In the genomic region with DNA sequence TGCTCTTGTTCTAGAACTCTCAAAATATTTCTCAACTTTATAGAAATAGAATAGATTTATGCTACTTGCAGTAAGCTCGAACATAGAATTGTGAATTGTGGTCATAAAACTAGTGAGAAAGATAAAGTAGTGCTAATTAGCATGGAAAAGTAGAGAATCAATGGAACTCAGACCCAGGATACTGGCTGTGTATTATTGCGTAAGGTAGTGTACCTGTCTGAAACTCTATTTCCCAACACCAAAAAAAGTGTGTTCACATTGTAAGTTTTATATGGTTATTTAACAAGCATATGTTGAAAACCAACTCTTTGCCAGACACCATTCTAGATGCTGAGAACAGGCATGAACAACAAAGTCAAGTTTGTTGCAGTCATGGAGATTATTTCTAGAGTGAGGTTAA, we compare ENCODE assay signal across 21 cellular contexts.
DNase-seq lines count a peak whose midpoint lies in the region; ATAC-seq, FAIRE-seq and TF ChIP-seq lines count a peak whose summit lies in the region.
"Had no signal": no experiment of that assay in that cellular context is flagged by ENCODE, and none has a peak within 500 bp of the region (broad histone marks: within the 10 kb centered on the region; RNA-seq: fewer than 3 reads in every experiment).

No MANE protein-coding gene starts in this region.

- H3K9me3 ChIP-seq in IMR-90 (ENCODE audit: control insufficient read depth, insufficient read depth, low read length) (peaks cover 7% of the 10 kb centered on the region), H1 (ENCODE audit: insufficient read depth in 2 of 2, low read depth in 1 of 2, low read length in 1 of 2) (peaks cover 0 to 10% of the 10 kb centered on the region in 2 experiments; a peak in 1 of 4 replicates), HepG2 (ENCODE audit: low read length) (peaks cover 87% of the 10 kb centered on the region), sigmoid colon (no peaks in the 10 kb centered on the region)
- H3K9me3 ChIP-seq: BE2C, Caco-2 had no signal

- no peak for ATAC-seq in IMR-90 (ENCODE audit: low read depth)
- ATAC-seq in HepG2 = no peak
- ATAC-seq in HG03159 (IDR thresholded peaks at IDR 0.05; ENCODE audit: unreplicated experiment) = no peak
- ATAC-seq: CD8-positive, alpha-beta T cell had no signal

- TF ChIP-seq POLR2A in H54 (IDR thresholded peaks at IDR 0.05; ENCODE audit: low read depth, low read length) (no peak), IMR-90 (IDR thresholded peaks at IDR 0.05; ENCODE audit: low read depth, low read length) (no peak), H1 (IDR thresholded peaks at IDR 0.05; ENCODE audit: control extremely low read depth in 1 of 2, low read depth in 2 of 2, low read length in 2 of 2) (no peak), HepG2 (IDR thresholded peaks at IDR 0.05; ENCODE audit: insufficient read depth in 1 of 2, low read depth in 2 of 2, low read length in 2 of 2) (no peak), sigmoid colon (IDR thresholded peaks at IDR 0.05) (no peak)

- H2AK5ac ChIP-seq in IMR-90 (ENCODE audit: low read depth, low read length) (no peak overlapping the region), H1 (ENCODE audit: low read depth, low read length) (no peak overlapping the region)

- H3K56ac ChIP-seq in IMR-90 (ENCODE audit: extremely low read depth, insufficient read depth, low read length) (no peak overlapping the region), H1 (replicated peaks; ENCODE audit: insufficient read length, low read depth, low read length) (no peak overlapping the region)

- no peak overlapping the region for H3K23ac ChIP-seq in IMR-90 (ENCODE audit: low read depth, low read length)
- H3K23ac ChIP-seq in H1 (ENCODE audit: insufficient read length) = no peak overlapping the region

- H4K20me1 ChIP-seq in IMR-90 (ENCODE audit: insufficient read depth, low read length) (no peaks in the 10 kb centered on the region), H1 (replicated peaks in 1 of 2; ENCODE audit: control insufficient read depth in 1 of 2, insufficient read depth in 2 of 2, low read length in 2 of 2) (no peaks in the 10 kb centered on the region), HepG2 (ENCODE audit: insufficient read depth, low read length) (no peaks in the 10 kb centered on the region)
- H4K20me1 ChIP-seq: BLaER1 had no signal

- H3K79me1 ChIP-seq in IMR-90 (ENCODE audit: low read depth in 1 of 2, low read length in 2 of 2) = no peaks in the 10 kb centered on the region
- no peaks in the 10 kb centered on the region for H3K79me1 ChIP-seq in H1 (ENCODE audit: low read depth, low read length)

- H3K14ac ChIP-seq in IMR-90 (replicated peaks; ENCODE audit: low read depth, low read length) (no peak overlapping the region), H1 (ENCODE audit: insufficient read length) (no peak overlapping the region)

- no peaks in the 10 kb centered on the region; the same call in 1 of the 2 replicates for H3K23me2 ChIP-seq in H1 (ENCODE audit: low read depth, low read length)

- CTCF ChIA-PET in IMR-90 (lab: Yijun Ruan, JAX) = no interaction called here
- CTCF ChIA-PET in H1 (lab: Charles Lee; ENCODE audit: partially characterized antibody) = no interaction called here
- CTCF ChIA-PET in HepG2 (lab: Yijun Ruan, JAX; ENCODE audit: low intra/inter-chr PET ratio, low total read pairs) = no interaction called here

- H2BK15ac ChIP-seq in IMR-90 (ENCODE audit: low read depth, low read length) (no peak overlapping the region), H1 (ENCODE audit: low read length) (no peak overlapping the region)

- H2AFZ ChIP-seq in IMR-90 (replicated peaks; ENCODE audit: low read length, poor library complexity) = no peak overlapping the region
- no peak overlapping the region for H2AFZ ChIP-seq in H1 (ENCODE audit: low read length)
- H2AFZ ChIP-seq in HepG2 (ENCODE audit: low read length) = no peak overlapping the region

- FAIRE-seq in H54 (lab: Jason Lieb, UNC) = peak; percentile 43
- no peak for FAIRE-seq in H1 (lab: Jason Lieb, UNC)
- FAIRE-seq in HepG2 (lab: Jason Lieb, UNC) = no peak
- FAIRE-seq: A204.1, G401.6, GM12891 had no signal

- H3K79me2 ChIP-seq in H1 (ENCODE audit: control insufficient read depth in 1 of 2, insufficient read depth in 2 of 2, low read length in 2 of 2) (no peaks in the 10 kb centered on the region), HepG2 (ENCODE audit: insufficient read depth, low read length) (no peaks in the 10 kb centered on the region)

- no peak overlapping the region for H4K8ac ChIP-seq in IMR-90 (ENCODE audit: low read depth in 2 of 2, low read length in 2 of 2)
- no peak overlapping the region for H4K8ac ChIP-seq in H1 (ENCODE audit: extremely low read depth, insufficient read depth, low read length)

- no peaks in the 10 kb centered on the region for H3K9me1 ChIP-seq in IMR-90 (ENCODE audit: insufficient read depth, low read length)

- no peak overlapping the region for H2AK9ac ChIP-seq in IMR-90 (replicated peaks; ENCODE audit: low read depth, low read length, poor library complexity)

- no peak overlapping the region for H4K5ac ChIP-seq in IMR-90 (ENCODE audit: low read depth, low read length)
- no peak overlapping the region for H4K5ac ChIP-seq in H1 (ENCODE audit: insufficient read length, low read depth, low read length)

- in situ Hi-C loops in IMR-90 (cut with MboI; ENCODE audit: low sequenced_read_pairs) (no loop called here), HepG2 (cut with HindIII; ENCODE audit: extremely low pct_ligation_motif_present, low pct_unique_long_range_greater_than_20kb) (no loop called here)

- H3K4me3 ChIP-seq in IMR-90 (ENCODE audit: insufficient read depth, low read depth, low read length) (no peak overlapping the region), H1 (ENCODE audit: extremely low read depth in 1 of 4, insufficient read depth in 2 of 4, low read depth in 3 of 4, low read length in 4 of 4) (no peak overlapping the region), HepG2 (replicated peaks in 1 of 3; ENCODE audit: insufficient read depth in 1 of 3, low read depth in 2 of 3, low read length in 3 of 3) (no peak overlapping the region), sigmoid colon (no peak overlapping the region)
- H3K4me3 ChIP-seq: BLaER1 had no signal

- DNase-seq in H54 (ENCODE audit: insufficient read length, low spot score) (no peak), IMR-90 (no peak), H1 (ENCODE audit: low read depth in 1 of 2, low spot score in 2 of 2) (no peak), HepG2 (ENCODE audit: low spot score) (no peak), sigmoid colon (no peak), CD1c-positive myeloid dendritic cell (ENCODE audit: extremely low spot score) (no peak)
- DNase-seq: 8988T; ACHN; BE2C; C1 segment of cervical spinal cord; Caco-2; Calu3; CD4-positive, alpha-beta T cell; CD8-positive, alpha-beta T cell; DMS79 treated with DMSO at 0.1 percent for 48 hours; GF-D8 had no signal

- H4K91ac ChIP-seq in IMR-90 (ENCODE audit: insufficient read depth, low read depth, low read length) (no peak overlapping the region), H1 (replicated peaks; ENCODE audit: insufficient read length, low read length) (no peak overlapping the region)

- intact Hi-C loops in IMR-90 (cut with micrococcal nuclease) (no loop called here), HepG2 (cut with micrococcal nuclease; ENCODE audit: unreplicated experiment) (no loop called here), sigmoid colon (cut with DNase I) (no loop called here)

- no peaks in the 10 kb centered on the region for H3K4me1 ChIP-seq in IMR-90 (ENCODE audit: control insufficient read depth, insufficient read depth, low read length)
- no peaks in the 10 kb centered on the region for H3K4me1 ChIP-seq in H1 (replicated peaks in 1 of 4; ENCODE audit: control insufficient read depth in 3 of 4, insufficient read depth in 4 of 4, low read length in 3 of 4)
- H3K4me1 ChIP-seq in HepG2 (ENCODE audit: insufficient read depth, low read length) = no peaks in the 10 kb centered on the region
- H3K4me1 ChIP-seq in sigmoid colon = no peaks in the 10 kb centered on the region
- H3K4me1 ChIP-seq: BE2C, BLaER1, Caco-2 had no signal

- H2BK5ac ChIP-seq in IMR-90 (ENCODE audit: low read depth, low read length, poor library complexity, severe bottlenecking) (no peak overlapping the region), H1 (ENCODE audit: low read depth, low read length) (no peak overlapping the region)

- no peak overlapping the region for H2BK12ac ChIP-seq in H1 (ENCODE audit: low read depth, low read length)

- no peaks in the 10 kb centered on the region for H3K36me3 ChIP-seq in IMR-90 (ENCODE audit: control insufficient read depth, insufficient read depth, low read length)
- H3K36me3 ChIP-seq in H1 (ENCODE audit: control insufficient read depth in 2 of 4, insufficient read depth in 4 of 4, low read length in 3 of 4) = no peaks in the 10 kb centered on the region
- H3K36me3 ChIP-seq in HepG2 (replicated peaks in 1 of 2; ENCODE audit: control insufficient read depth in 1 of 2, insufficient read depth in 2 of 2, low read length in 2 of 2) = no peaks in the 10 kb centered on the region
- no peaks in the 10 kb centered on the region for H3K36me3 ChIP-seq in sigmoid colon
- H3K36me3 ChIP-seq: BE2C, BLaER1 had no signal

- TF ChIP-seq CTCF in IMR-90 (conservative IDR thresholded peaks at IDR 0.05; ENCODE audit: low read depth, low read length) (no peak), H1 (IDR thresholded peaks at IDR 0.05; ENCODE audit: control extremely low read depth in 1 of 3, insufficient read depth in 1 of 3, low read depth in 1 of 3, low read length in 3 of 3) (no peak), HepG2 (CRISPR knock-in tag; IDR thresholded peaks at IDR 0.05) (no peak), sigmoid colon (IDR thresholded peaks at IDR 0.05) (no peak)

- BruUV-seq in IMR-90 (replicated peaks; lab: Mats Ljungman, UMichigan) (no TSS peak), HepG2 (replicated peaks; lab: Mats Ljungman, UMichigan) (no TSS peak)

- H3K18ac ChIP-seq in IMR-90 (ENCODE audit: low read depth, low read length) (no peak overlapping the region), H1 (ENCODE audit: extremely low read depth, low read length) (no peak overlapping the region)

- WGBS in IMR-90 (ENCODE audit: extremely low coverage in 2 of 2, insufficient read length in 1 of 2), 2 experiments = no CpG with 5 or more reads among the region's 2 CpGs
- 98% methylated on average over 2 of the region's 2 CpGs; no CpG with 5 or more reads in 1 of the 2 experiments for WGBS in H1 (ENCODE audit: extremely low coverage in 1 of 2, insufficient coverage in 1 of 2, insufficient read length in 1 of 2, insufficient replicate concordance in 2 of 2, low coverage in 1 of 2, low lambda C conversion rate in 2 of 2, missing lambda C conversion rate in 1 of 2), 2 experiments
- WGBS in HepG2 (ENCODE audit: low lambda C conversion rate) = 43% methylated on average over 2 of the region's 2 CpGs
- WGBS in sigmoid colon, 2 donors = 53 to 66% methylated on average over 2 of the region's 2 CpGs

- no peak for TF ChIP-seq EP300 in H1 (IDR thresholded peaks at IDR 0.05; ENCODE audit: borderline replicate concordance in 1 of 2, low read depth in 2 of 2, low read length in 2 of 2)
- no peak for TF ChIP-seq EP300 in HepG2 (IDR thresholded peaks at IDR 0.05; ENCODE audit: low read depth in 2 of 2, low read length in 2 of 2)
- no peak for TF ChIP-seq EP300 in HepG2 (CRISPR knock-in tag; IDR thresholded peaks at IDR 0.05; ENCODE audit: borderline replicate concordance)
- TF ChIP-seq EP300 in sigmoid colon (IDR thresholded peaks at IDR 0.05) = no peak

- no peak overlapping the region for H3K4me2 ChIP-seq in IMR-90 (ENCODE audit: low read depth, low read length)
- H3K4me2 ChIP-seq in H1 (ENCODE audit: insufficient read depth in 1 of 2, low read depth in 2 of 2, low read length in 2 of 2) = no peak overlapping the region
- H3K4me2 ChIP-seq in HepG2 (ENCODE audit: low read depth, low read length) = no peak overlapping the region
- H3K4me2 ChIP-seq: BLaER1 had no signal

- no peak overlapping the region for H2BK120ac ChIP-seq in IMR-90 (ENCODE audit: low read depth, low read length)
- no peak overlapping the region for H2BK120ac ChIP-seq in H1 (replicated peaks; ENCODE audit: low read depth, low read length)

- H3K27ac ChIP-seq in IMR-90 (ENCODE audit: insufficient read depth, low read length) (no peak overlapping the region), H1 (ENCODE audit: low read depth, low read length) (no peak overlapping the region), HepG2 (ENCODE audit: extremely low read length, insufficient read depth, low read length) (no peak overlapping the region), sigmoid colon (no peak overlapping the region)
- H3K27ac ChIP-seq: BLaER1 had no signal

- no peak overlapping the region for H2BK20ac ChIP-seq in IMR-90 (ENCODE audit: low read depth, low read length)
- H2BK20ac ChIP-seq in H1 (ENCODE audit: low read length) = no peak overlapping the region

- TF ChIP-seq RAD21 in IMR-90 (IDR thresholded peaks at IDR 0.05; ENCODE audit: low read length) (no peak), H1 (IDR thresholded peaks at IDR 0.05 in 1 of 2, conservative IDR thresholded peaks at IDR 0.05 in 1 of 2; ENCODE audit: low read depth in 2 of 2, low read length in 2 of 2) (no peak), HepG2 (CRISPR knock-in tag; IDR thresholded peaks at IDR 0.05) (no peak)

- H3K27me3 ChIP-seq in IMR-90 (ENCODE audit: control insufficient read depth, insufficient read depth, low read length) (no peaks in the 10 kb centered on the region), H1 (replicated peaks in 1 of 4; ENCODE audit: control insufficient read depth in 3 of 4, extremely low read depth in 1 of 4, insufficient read depth in 3 of 4, low read length in 3 of 4) (no peaks in the 10 kb centered on the region), HepG2 (ENCODE audit: control insufficient read depth in 1 of 2, insufficient read depth in 2 of 2, low read length in 2 of 2) (no peaks in the 10 kb centered on the region), sigmoid colon (no peaks in the 10 kb centered on the region)
- H3K27me3 ChIP-seq: BE2C, BLaER1 had no signal

- H3K9ac ChIP-seq in IMR-90 (ENCODE audit: low read depth, low read length) = no peak overlapping the region
- no peak overlapping the region for H3K9ac ChIP-seq in H1 (replicated peaks in 1 of 4; ENCODE audit: extremely low read depth in 1 of 4, low read depth in 3 of 4, low read length in 3 of 4)
- no peak overlapping the region for H3K9ac ChIP-seq in HepG2 (ENCODE audit: insufficient read depth, low read depth, low read length)
- H3K9ac ChIP-seq: BLaER1 had no signal

- dilution Hi-C loops in IMR-90 (cut with HindIII; ENCODE audit: low sequenced_read_pairs, unreplicated experiment) = no loop called here

- H3K4ac ChIP-seq in IMR-90 (ENCODE audit: low read depth, low read length) = no peak overlapping the region
- no peak overlapping the region for H3K4ac ChIP-seq in H1 (replicated peaks; ENCODE audit: insufficient read length, low read depth, low read length)

- POLR2A ChIA-PET in IMR-90 (lab: Charles Lee; ENCODE audit: unreplicated experiment) = no interaction called here
- POLR2A ChIA-PET in H1 (lab: Charles Lee; ENCODE audit: partially characterized antibody) = no interaction called here
- POLR2A ChIA-PET in HepG2 (lab: Yijun Ruan, JAX) = no interaction called here
